Comparison of ENCODE assay signal across 7 cellular contexts in genomic region chr12:67827820-67828383, GRCh38.
A peak's percentile ranks its signal among the peaks of the same experiment; 100 is the strongest.
DNase-seq lines count a peak whose midpoint lies in the region; ATAC-seq, FAIRE-seq and TF ChIP-seq lines count a peak whose summit lies in the region.

No MANE protein-coding gene starts in this region.

- in situ Hi-C loops in HepG2 (cut with HindIII; ENCODE audit: extremely low pct_ligation_motif_present, low pct_unique_long_range_greater_than_20kb) = no loop called here

- no peaks in the 10 kb centered on the region for H3K79me2 ChIP-seq in HepG2 (ENCODE audit: insufficient read depth, low read length)

- no peaks in the 10 kb centered on the region for H3K9me3 ChIP-seq in body of pancreas
- no peaks in the 10 kb centered on the region for H3K9me3 ChIP-seq in HepG2 (ENCODE audit: low read length)

- DNase-seq in NCI-H69 (lab: John Stamatoyannopoulos, UW) (peak; percentile 9), body of pancreas (peak in 1 of 4 donors; percentile 30), HepG2 (ENCODE audit: low spot score) (no peak), SHP77 (lab: John Stamatoyannopoulos, UW) (no peak)
- peak; percentile 41 to 50 (median 43) for DNase-seq in stimulated activated CD4-positive, alpha-beta T cell treated with anti-CD3 and anti-CD28 coated beads, TNF-alpha, amount 100 ng/mL, for 48 hours (ENCODE audit: low read depth in 3 of 3)

- H3K4me3 ChIP-seq in body of pancreas (no peak overlapping the region), HepG2 (replicated peaks in 1 of 3; ENCODE audit: insufficient read depth in 1 of 3, low read depth in 2 of 3, low read length in 3 of 3) (no peak overlapping the region; a peak in 1 of 6 replicates)

- TF ChIP-seq CTCF in body of pancreas (IDR thresholded peaks at IDR 0.05) = no peak
- TF ChIP-seq CTCF in HepG2 (CRISPR knock-in tag; IDR thresholded peaks at IDR 0.05) = no peak

- BruUV-seq in HepG2 (replicated peaks; lab: Mats Ljungman, UMichigan) = no TSS peak

- H3K27ac ChIP-seq in body of pancreas (peak overlapping the region in 1 of 4 donors; percentile 6), HepG2 (ENCODE audit: extremely low read length, insufficient read depth, low read length) (no peak overlapping the region)

- H3K27me3 ChIP-seq in body of pancreas = no peaks in the 10 kb centered on the region
- no peaks in the 10 kb centered on the region for H3K27me3 ChIP-seq in HepG2 (ENCODE audit: control insufficient read depth in 1 of 2, insufficient read depth in 2 of 2, low read length in 2 of 2)

- peak; percentile 91 for ATAC-seq in GM21390 (IDR thresholded peaks at IDR 0.05; ENCODE audit: unreplicated experiment)
- peak; percentile 58 for ATAC-seq in body of pancreas
- ATAC-seq in HepG2 = peak; percentile 65
- ATAC-seq in GM18861 (IDR thresholded peaks at IDR 0.05; ENCODE audit: unreplicated experiment) = no peak

- H3K4me1 ChIP-seq in body of pancreas (no peaks in the 10 kb centered on the region), HepG2 (ENCODE audit: insufficient read depth, low read length) (no peaks in the 10 kb centered on the region)

- TF ChIP-seq EP300 in HepG2 (IDR thresholded peaks at IDR 0.05; ENCODE audit: low read depth in 2 of 2, low read length in 2 of 2) = no peak
- no peak for TF ChIP-seq EP300 in HepG2 (CRISPR knock-in tag; IDR thresholded peaks at IDR 0.05; ENCODE audit: borderline replicate concordance)

- TF ChIP-seq RAD21 in HepG2 (CRISPR knock-in tag; IDR thresholded peaks at IDR 0.05) = no peak

- no peaks in the 10 kb centered on the region for H4K20me1 ChIP-seq in HepG2 (ENCODE audit: insufficient read depth, low read length)

- no peak for TF ChIP-seq POLR2A in body of pancreas (IDR thresholded peaks at IDR 0.05)
- TF ChIP-seq POLR2A in HepG2 (IDR thresholded peaks at IDR 0.05; ENCODE audit: insufficient read depth in 1 of 2, low read depth in 2 of 2, low read length in 2 of 2) = no peak

- intact Hi-C loops in body of pancreas (cut with DNase I) (no loop called here), HepG2 (cut with micrococcal nuclease; ENCODE audit: unreplicated experiment) (no loop called here)

- no peak for FAIRE-seq in HepG2 (lab: Jason Lieb, UNC)

- H2AFZ ChIP-seq in HepG2 (ENCODE audit: low read length) = no peak overlapping the region

- H3K36me3 ChIP-seq in body of pancreas (replicated peaks in 1 of 2; ENCODE audit: insufficient read depth in 1 of 2, low read depth in 2 of 2) = no peaks in the 10 kb centered on the region
- H3K36me3 ChIP-seq in HepG2 (replicated peaks in 1 of 2; ENCODE audit: control insufficient read depth in 1 of 2, insufficient read depth in 2 of 2, low read length in 2 of 2) = no peaks in the 10 kb centered on the region

- 65 to 69% methylated on average over 7 of the region's 7 CpGs for WGBS in body of pancreas, 2 donors
- WGBS in HepG2 (ENCODE audit: low lambda C conversion rate) = 6% methylated on average over 7 of the region's 7 CpGs

- peak overlapping the region; percentile 36 for H3K4me2 ChIP-seq in HepG2 (ENCODE audit: low read depth, low read length)

- no peak overlapping the region for H3K9ac ChIP-seq in HepG2 (ENCODE audit: insufficient read depth, low read depth, low read length)

- POLR2A ChIA-PET in HepG2 (lab: Yijun Ruan, JAX) = no interaction called here

- CTCF ChIA-PET in HepG2 (lab: Yijun Ruan, JAX; ENCODE audit: low intra/inter-chr PET ratio, low total read pairs) = no interaction called here

TF ChIP-seq in HepG2, 621 proteins besides CTCF, POLR2A, EP300 and RAD21 (continues in another document):
- TF ChIP-seq GTF3A (CRISPR knock-in tag; conservative IDR thresholded peaks at IDR 0.05) (no peak), ZNF318 (CRISPR knock-in tag; IDR thresholded peaks at IDR 0.05) (no peak), AGO1 (IDR thresholded peaks at IDR 0.05; ENCODE audit: low read depth, low read length, poor library complexity, severe bottlenecking) (no peak), HNF4G (IDR thresholded peaks at IDR 0.05; ENCODE audit: borderline replicate concordance, low read depth, low read length) (no peak), HNF4G (CRISPR knock-in tag; IDR thresholded peaks at IDR 0.05; ENCODE audit: borderline replicate concordance, low read depth) (no peak), RFX1 (IDR thresholded peaks at IDR 0.05) (no peak), MLXIP (CRISPR knock-in tag; IDR thresholded peaks at IDR 0.05; ENCODE audit: borderline replicate concordance) (no peak), ZNF672 (CRISPR knock-in tag; IDR thresholded peaks at IDR 0.05) (no peak)
- TF ChIP-seq, protein P1, sequence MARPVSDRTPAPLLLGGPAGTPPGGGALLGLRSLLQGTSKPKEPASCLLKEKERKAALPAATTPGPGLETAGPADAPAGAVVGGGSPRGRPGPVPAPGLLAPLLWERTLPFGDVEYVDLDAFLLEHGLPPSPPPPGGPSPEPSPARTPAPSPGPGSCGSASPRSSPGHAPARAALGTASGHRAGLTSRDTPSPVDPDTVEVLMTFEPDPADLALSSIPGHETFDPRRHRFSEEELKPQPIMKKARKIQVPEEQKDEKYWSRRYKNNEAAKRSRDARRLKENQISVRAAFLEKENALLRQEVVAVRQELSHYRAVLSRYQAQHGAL (CRISPR knock-in tag; IDR thresholded peaks at IDR 0.05; ENCODE audit: not compliant biosample characterization) = no peak

Comparison
In these comparisons a context has a peak if more than half of its experiments do, and no peak if none do; other contexts are left out.
1. DNase-seq: peak in NCI-H69 (single experiment) and stimulated activated CD4-positive, alpha-beta T cell treated with anti-CD3 and anti-CD28 coated beads, TNF-alpha, amount 100 ng/mL, for 48 hours (3 of 3); none in HepG2 (single experiment) and SHP77 (0 of 2).